8 cellular contexts compared by ENCODE assay signal in genomic region chr10:100969175-100970075, GRCh38. TPM values are rescaled to one million over a fixed set of nuclear protein-coding genes. Genes with fewer than 3 reads are reported as not detected.
DNase-seq lines count a peak whose midpoint lies in the region; ATAC-seq, FAIRE-seq and TF ChIP-seq lines count a peak whose summit lies in the region.

Gene SEMA4G, plus strand, starts transcription at chr10:100969504. Its CDS starts 3,409 bp downstream, at chr10:100972913.

- intact Hi-C loops in activated naive CD4-positive, alpha-beta T cell treated with anti-CD3 and anti-CD28 coated beads for 36 hours (cut with micrococcal nuclease): loop anchor here (5.0 kb wide), 1 partner anchor 43 kb away; no protein-coding TSS in a partner anchor
- intact Hi-C loops in Right ventricle myocardium superior (cut with DNase I): no loop called here

- H3K9me3 Mint-ChIP-seq in activated naive CD4-positive, alpha-beta T cell treated with anti-CD3 and anti-CD28 coated beads for 36 hours: no peaks in the 10 kb centered on the region

- no peaks in the 10 kb centered on the region for H3K9me3 ChIP-seq in BLaER1
- H3K9me3 ChIP-seq in NT2/D1 (ENCODE audit: insufficient read depth, low read length): no peaks in the 10 kb centered on the region
- no peaks in the 10 kb centered on the region for H3K9me3 ChIP-seq in parathyroid adenoma (ENCODE audit: control insufficient read depth, low read length)

- peak within 1 kb of the TSS; percentile 90 for H2AFZ ChIP-seq in parathyroid adenoma

- no peak for FAIRE-seq in GM19239 (lab: Jason Lieb, UNC)

- H3K9ac ChIP-seq in BLaER1 (peak within 1 kb of the TSS; percentile 76), NT2/D1 (ENCODE audit: insufficient read length, low read depth) (peak within 1 kb of the TSS; percentile 77), parathyroid adenoma (no peak within 1 kb of the TSS)

- CTCF ChIA-PET in activated naive CD4-positive, alpha-beta T cell treated with anti-CD3 and anti-CD28 coated beads for 36 hours (lab: Charles Lee): interaction anchor here (0.8 to 1.0 kb wide), 3 partner anchors 10 to 45 kb away, joined by 3 to 8 read pairs (median 3); no protein-coding TSS in a partner anchor

- peak within 1 kb of the TSS; percentile 100 for H3K4me2 ChIP-seq in BLaER1
- H3K4me2 ChIP-seq in parathyroid adenoma (ENCODE audit: low read length): peak within 1 kb of the TSS; percentile 86

- TF ChIP-seq CTCF in parathyroid adenoma (IDR thresholded peaks at IDR 0.05): peak; percentile 57

- H3K27me3 ChIP-seq in BLaER1 (no peaks in the 10 kb centered on the region), NT2/D1 (ENCODE audit: insufficient read depth, insufficient read length) (peaks cover 6% of the 10 kb centered on the region), parathyroid adenoma (ENCODE audit: control insufficient read depth, insufficient read depth, low read length) (no peaks in the 10 kb centered on the region)

- no peak within 1 kb of the TSS for H3K27ac Mint-ChIP-seq in activated naive CD4-positive, alpha-beta T cell treated with anti-CD3 and anti-CD28 coated beads for 36 hours

- TF ChIP-seq POLR2A in GM18505 (IDR thresholded peaks at IDR 0.05; ENCODE audit: borderline replicate concordance, extremely low read depth, insufficient read depth, insufficient read length): no peak

- peaks cover 26% of the 10 kb centered on the region for H3K36me3 ChIP-seq in BLaER1
- H3K36me3 ChIP-seq in NT2/D1 (ENCODE audit: insufficient read depth, insufficient read length, low read length): no peaks in the 10 kb centered on the region
- no peaks in the 10 kb centered on the region for H3K36me3 ChIP-seq in parathyroid adenoma (ENCODE audit: control insufficient read depth, insufficient read depth, low read length)

- ATAC-seq in Right ventricle myocardium superior (ENCODE audit: poor library complexity) (peak; percentile 85), GM18505 (IDR thresholded peaks at IDR 0.05; ENCODE audit: unreplicated experiment) (no peak)

- peak within 1 kb of the TSS; percentile 59 for H3K4me3 Mint-ChIP-seq in activated naive CD4-positive, alpha-beta T cell treated with anti-CD3 and anti-CD28 coated beads for 36 hours

- H3K79me2 ChIP-seq in parathyroid adenoma: no peaks in the 10 kb centered on the region

- no peak within 1 kb of the TSS for H3K27ac ChIP-seq in BLaER1
- H3K27ac ChIP-seq in parathyroid adenoma: no peak within 1 kb of the TSS

- H3K27me3 Mint-ChIP-seq in activated naive CD4-positive, alpha-beta T cell treated with anti-CD3 and anti-CD28 coated beads for 36 hours (ENCODE audit: low read depth): no peaks in the 10 kb centered on the region

- no peaks in the 10 kb centered on the region for H3K36me3 Mint-ChIP-seq in activated naive CD4-positive, alpha-beta T cell treated with anti-CD3 and anti-CD28 coated beads for 36 hours (ENCODE audit: low read depth)

- DNase-seq in GM19239 (ENCODE audit: insufficient read length, low spot score): peak; percentile 57
- DNase-seq in NT2/D1 (ENCODE audit: low read depth, low spot score): peak; percentile 51
- DNase-seq in activated naive CD4-positive, alpha-beta T cell treated with anti-CD3 and anti-CD28 coated beads for 36 hours: peak; percentile 32
- DNase-seq in Right ventricle myocardium superior: peak; percentile 69
- no peak for DNase-seq in Ammon's horn (ENCODE audit: low spot score)

- peaks cover 8% of the 10 kb centered on the region for H3K4me1 Mint-ChIP-seq in activated naive CD4-positive, alpha-beta T cell treated with anti-CD3 and anti-CD28 coated beads for 36 hours (ENCODE audit: low read depth)

- peak within 1 kb of the TSS; percentile 74 for H3K4me3 ChIP-seq in BLaER1
- H3K4me3 ChIP-seq in NT2/D1 (ENCODE audit: insufficient read length, low read depth): peak within 1 kb of the TSS; percentile 66
- peak within 1 kb of the TSS; percentile 57 for H3K4me3 ChIP-seq in parathyroid adenoma (ENCODE audit: low read depth, low read length)

- H4K20me1 ChIP-seq in BLaER1: no peaks in the 10 kb centered on the region

- peaks cover 16% of the 10 kb centered on the region for H3K4me1 ChIP-seq in BLaER1
- H3K4me1 ChIP-seq in NT2/D1 (ENCODE audit: insufficient read depth, insufficient read length): peaks cover 26% of the 10 kb centered on the region
- peaks cover 10% of the 10 kb centered on the region for H3K4me1 ChIP-seq in parathyroid adenoma

RNA-seq across cellular contexts. Expression of gene SEMA4G, which starts in this region (rescaled TPM):
- total RNA-seq in activated naive CD4-positive, alpha-beta T cell treated with anti-CD3 and anti-CD28 coated beads for 36 hours: under 1 TPM; 0.48 to 0.59 TPM
- total RNA-seq in Right ventricle myocardium superior: 0.86 TPM

Comparison
In these comparisons a context has a peak if more than half of its experiments do, and no peak if none do; other contexts are left out.
1. Peak in DNase-seq in activated naive CD4-positive, alpha-beta T cell treated with anti-CD3 and anti-CD28 coated beads for 36 hours; RNA of the gene not detected or under 1 TPM.
2. Peak in DNase-seq and ATAC-seq in Right ventricle myocardium superior; RNA of the gene not detected or under 1 TPM.